Comparison of ENCODE assay signal across 7 cellular contexts in the genomic region with DNA sequence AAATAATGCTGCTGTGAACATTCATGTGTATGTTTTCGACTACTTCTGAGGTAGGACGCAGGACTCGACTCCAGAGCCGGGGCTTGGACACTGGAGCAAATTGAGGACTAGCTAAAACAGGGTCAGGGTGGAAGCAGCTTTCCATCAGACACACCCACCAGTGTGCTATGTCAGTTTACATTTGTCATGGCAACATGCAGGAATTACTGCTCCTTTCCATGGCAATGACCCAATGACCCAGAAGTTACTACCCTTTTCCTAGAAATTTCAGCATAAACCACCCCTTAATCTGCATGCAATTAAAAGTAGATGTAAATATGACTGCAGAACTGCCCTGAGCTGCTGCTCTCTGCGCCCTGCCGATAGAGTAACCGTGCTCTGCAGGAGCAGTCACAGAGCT.
"Had no signal": no experiment of that assay in that cellular context is flagged by ENCODE, and none has a peak within 500 bp of the region (broad histone marks: within the 10 kb centered on the region; RNA-seq: fewer than 3 reads in every experiment).

No MANE protein-coding gene starts in this region.

- H3K4me2 ChIP-seq: GM23338 had no signal

- H2AFZ ChIP-seq: GM23338 had no signal

- H3K9me3 Mint-ChIP-seq: GM23338 had no signal

- H3K27ac Mint-ChIP-seq: GM23338, H9 had no signal

- ATAC-seq: GM23338 had no signal

- H3K4me3 ChIP-seq: GM23338 had no signal

- FAIRE-seq: H1, H54, HTR-8/SVneo had no signal

- DNase-seq: H9, HCEC 1CT, IMR-90 had no signal

- H3K4me3 Mint-ChIP-seq: GM23338, H9 had no signal
